7 cellular contexts compared by ENCODE assay signal in the genomic region with DNA sequence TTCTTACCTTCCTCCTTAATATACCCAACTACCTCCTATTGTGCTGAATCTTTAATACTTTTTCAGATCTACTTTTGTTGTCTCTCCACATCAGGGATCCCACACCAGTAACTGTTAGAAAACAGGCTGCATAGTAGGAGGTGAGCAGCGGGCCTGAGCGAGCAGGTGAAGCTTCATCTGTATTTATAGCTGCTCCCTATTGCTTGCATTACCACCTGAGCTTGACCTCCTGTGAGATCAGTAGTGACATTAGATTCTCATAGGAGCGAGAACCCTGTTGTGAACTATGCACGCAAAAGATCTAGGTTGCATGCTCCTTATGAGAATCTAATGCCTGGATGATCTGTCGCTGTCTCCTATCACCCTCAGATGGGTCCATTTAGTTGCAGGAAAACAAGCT.
"Had no signal": no experiment of that assay in that cellular context is flagged by ENCODE, and none has a peak within 500 bp of the region (broad histone marks: within the 10 kb centered on the region; RNA-seq: fewer than 3 reads in every experiment).

No MANE protein-coding gene starts in this region.

- H3K4me3 Mint-ChIP-seq: IgD-negative memory B cell had no signal

- H3K27me3 Mint-ChIP-seq: IgD-negative memory B cell had no signal

- H3K4me1 Mint-ChIP-seq: IgD-negative memory B cell had no signal

- H3K27ac ChIP-seq: HL-60 had no signal

- DNase-seq: IMR-90, KBM-7, KG1 had no signal

- H3K9me3 Mint-ChIP-seq: IgD-negative memory B cell had no signal

- H3K4me3 ChIP-seq: K562 had no signal

- ATAC-seq: HepG2, K562 had no signal

- H3K36me3 Mint-ChIP-seq: IgD-negative memory B cell had no signal
